In genomic region chrX:63740382-63740781, GRCh38 we compare ENCODE assay signal across 18 cellular contexts. TPM values are rescaled to one million over a fixed set of nuclear protein-coding genes. Genes with fewer than 3 reads are reported as not detected.
DNase-seq lines count a peak whose midpoint lies in the region; ATAC-seq, FAIRE-seq and TF ChIP-seq lines count a peak whose summit lies in the region.
"Had no signal": no experiment of that assay in that cellular context is flagged by ENCODE, and none has a peak within 500 bp of the region (broad histone marks: within the 10 kb centered on the region; RNA-seq: fewer than 3 reads in every experiment).

No MANE protein-coding gene starts in this region.

- no peaks in the 10 kb centered on the region for H3K27me3 ChIP-seq in H7 (ENCODE audit: control insufficient read depth, insufficient read depth, low read length)
- H3K27me3 ChIP-seq: suprapubic skin had no signal

- TF ChIP-seq CTCF in GM12865 (IDR thresholded peaks at IDR 0.05; ENCODE audit: insufficient read depth, low read depth, low read length, missing control alignments), result no peak

- no peaks in the 10 kb centered on the region for H3K36me3 ChIP-seq in H7 (replicated peaks; ENCODE audit: control insufficient read depth, insufficient read depth, low read length)
- H3K36me3 ChIP-seq: suprapubic skin had no signal

- ATAC-seq in GM21786 (IDR thresholded peaks at IDR 0.05; ENCODE audit: unreplicated experiment) (peak; percentile 66), HG03108 (IDR thresholded peaks at IDR 0.05; ENCODE audit: unreplicated experiment) (peak; percentile 72)

- H3K4me3 ChIP-seq in GM12865 (ENCODE audit: low read depth, low read length), result no peak overlapping the region
- H3K4me3 ChIP-seq in H7 (ENCODE audit: insufficient read depth, low read depth, low read length), result no peak overlapping the region
- H3K4me3 ChIP-seq: suprapubic skin had no signal

- H3K27ac ChIP-seq in caudate nucleus (ENCODE audit: low read depth, low read length), result no peak overlapping the region
- H3K27ac ChIP-seq: suprapubic skin had no signal

- peak; percentile 90 for FAIRE-seq in GM19239 (lab: Jason Lieb, UNC)
- FAIRE-seq: A204.1, islet of Langerhans had no signal

- DNase-seq in GM12865 (ENCODE audit: low read depth) (peak; percentile 13), GM19239 (ENCODE audit: insufficient read length, low spot score) (no peak), NCI-H1417 treated with DMSO at 0.1 percent for 48 hours (lab: John Stamatoyannopoulos, UW) (no peak), caudate nucleus (lab: John Stamatoyannopoulos, UW) (no peak), H7 (no peak), NCI-H774 (lab: John Stamatoyannopoulos, UW) (no peak)
- DNase-seq: activated B cell treated with CpG ODN at 0.5 μM for 24 hours; activated naive CD4-positive, alpha-beta T cell; cortex of kidney; DND-41; erythroblast; NCI-H2029 treated with DMSO at 0.1 percent for 48 hours; T-helper 1 cell had no signal

RNA-seq across cellular contexts. Expression of gene ARHGEF9, which starts 44.6 kb away (rescaled TPM):
- total RNA-seq in H7 (2014; rRNA removed; shearing (Covaris generic)), result 16.5 and 34.0 TPM in 2 replicates
